Comparison of ENCODE assay signal across 34 cellular contexts in genomic region chr6:135941275-135941674, GRCh38.
A peak's percentile ranks its signal among the peaks of the same experiment; 100 is the strongest.
DNase-seq lines count a peak whose midpoint lies in the region; ATAC-seq, FAIRE-seq and TF ChIP-seq lines count a peak whose summit lies in the region.
"Had no signal": no experiment of that assay in that cellular context is flagged by ENCODE, and none has a peak within 500 bp of the region (broad histone marks: within the 10 kb centered on the region; RNA-seq: fewer than 3 reads in every experiment).

No MANE protein-coding gene starts in this region.

- H3K36me3 ChIP-seq in GM23248 (ENCODE audit: low read depth) = no peaks in the 10 kb centered on the region
- no peaks in the 10 kb centered on the region for H3K36me3 ChIP-seq in astrocyte (ENCODE audit: insufficient read depth, low read length)
- H3K36me3 ChIP-seq in smooth muscle cell (ENCODE audit: low read depth) = no peaks in the 10 kb centered on the region
- H3K36me3 ChIP-seq: gastrocnemius medialis, neutrophil, prostate gland had no signal

- H3K27ac ChIP-seq in GM23248 (no peak overlapping the region), astrocyte (ENCODE audit: low read depth, low read length) (no peak overlapping the region), smooth muscle cell (ENCODE audit: low read depth) (peak overlapping the region; percentile 53)
- H3K27ac ChIP-seq: gastrocnemius medialis, neutrophil, PC-9, prostate gland had no signal

- no peak overlapping the region for H3K4me3 ChIP-seq in GM23248
- no peak overlapping the region for H3K4me3 ChIP-seq in astrocyte (ENCODE audit: insufficient read depth, low read depth, low read length)
- no peak overlapping the region for H3K4me3 ChIP-seq in fibroblast of pulmonary artery (replicated peaks; ENCODE audit: low read depth, low read length)
- H3K4me3 ChIP-seq in smooth muscle cell = no peak overlapping the region
- H3K4me3 ChIP-seq: gastrocnemius medialis, PC-9, prostate gland had no signal

- TF ChIP-seq CTCF in astrocyte (IDR thresholded peaks at IDR 0.05; ENCODE audit: insufficient read depth, low read depth, low read length) (no peak), fibroblast of pulmonary artery (IDR thresholded peaks at IDR 0.05; ENCODE audit: low read length, missing control alignments) (no peak), smooth muscle cell (IDR thresholded peaks at IDR 0.05; ENCODE audit: borderline replicate concordance, insufficient read depth, poor library complexity, severe bottlenecking) (no peak)

- H3K9me3 ChIP-seq in GM23248 (ENCODE audit: low read depth) = no peaks in the 10 kb centered on the region
- H3K9me3 ChIP-seq in astrocyte (ENCODE audit: insufficient read depth, low read depth, low read length) = no peaks in the 10 kb centered on the region
- H3K9me3 ChIP-seq in smooth muscle cell (replicated peaks; ENCODE audit: low read depth) = no peaks in the 10 kb centered on the region
- H3K9me3 ChIP-seq: Caco-2, gastrocnemius medialis, neutrophil, prostate gland had no signal

- H3F3A ChIP-seq in GM23248 (ENCODE audit: insufficient read depth) = peaks cover 14% of the 10 kb centered on the region
- H3F3A ChIP-seq in smooth muscle cell (ENCODE audit: low read depth) = peaks cover 2% of the 10 kb centered on the region

- H3K27ac Mint-ChIP-seq in astrocyte (ENCODE audit: unreplicated experiment) = no peak overlapping the region
- H3K27ac Mint-ChIP-seq in natural killer cell treated with Interleukin-12 subunit alpha and Interleukin-12 subunit beta and Interleukin-15 and Interleukin-18, amount 100 ng/mL, for 72 hours = no peak overlapping the region
- H3K27ac Mint-ChIP-seq: activated CD4-positive, alpha-beta memory T cell treated with anti-CD3 and anti-CD28 coated beads for 36 hours; activated naive CD4-positive, alpha-beta T cell treated with anti-CD3 and anti-CD28 coated beads, Interleukin-2, amount 10 ng/mL, durations not matched to agents 7 days and 5 days; CD14-positive monocyte; stimulated activated effector memory CD8-positive, alpha-beta T cell treated with anti-CD3 and anti-CD28 coated beads, Interleukin-12 subunit alpha, Interleukin-12 subunit beta, amount 100 ng/mL, for 72 hours had no signal

- H2AFZ ChIP-seq in GM23248 (no peak overlapping the region), astrocyte (ENCODE audit: low read depth, low read length) (no peak overlapping the region), smooth muscle cell (ENCODE audit: low read depth) (no peak overlapping the region)
- H2AFZ ChIP-seq: PC-9 had no signal

- H3K79me2 ChIP-seq in GM23248 (ENCODE audit: insufficient read depth) (no peaks in the 10 kb centered on the region; the same call in 1 of the 2 replicates), astrocyte (ENCODE audit: insufficient read depth, low read length) (no peaks in the 10 kb centered on the region), smooth muscle cell (ENCODE audit: low read depth) (peaks cover 3% of the 10 kb centered on the region)

- no peaks in the 10 kb centered on the region for H3K36me3 Mint-ChIP-seq in astrocyte (ENCODE audit: low read depth, unreplicated experiment)
- H3K36me3 Mint-ChIP-seq in natural killer cell treated with Interleukin-12 subunit alpha and Interleukin-12 subunit beta and Interleukin-15 and Interleukin-18, amount 100 ng/mL, for 72 hours = no peaks in the 10 kb centered on the region
- H3K36me3 Mint-ChIP-seq: activated CD4-positive, alpha-beta memory T cell treated with anti-CD3 and anti-CD28 coated beads for 36 hours; activated naive CD4-positive, alpha-beta T cell treated with anti-CD3 and anti-CD28 coated beads, Interleukin-2, amount 10 ng/mL, durations not matched to agents 7 days and 5 days; CD14-positive monocyte; stimulated activated effector memory CD8-positive, alpha-beta T cell treated with anti-CD3 and anti-CD28 coated beads, Interleukin-12 subunit alpha, Interleukin-12 subunit beta, amount 100 ng/mL, for 72 hours had no signal

- H3K9me2 ChIP-seq in GM23248 (ENCODE audit: insufficient read depth) = no peaks in the 10 kb centered on the region

- H3K4me2 ChIP-seq in GM23248 (ENCODE audit: unreplicated experiment) = no peak overlapping the region
- H3K4me2 ChIP-seq in astrocyte (ENCODE audit: low read length) = no peak overlapping the region
- peak overlapping the region; percentile 33 for H3K4me2 ChIP-seq in smooth muscle cell
- H3K4me2 ChIP-seq: PC-9 had no signal

- H3K27me3 ChIP-seq in GM23248 (replicated peaks; ENCODE audit: insufficient read depth) (no peaks in the 10 kb centered on the region), astrocyte (ENCODE audit: insufficient read depth, low read length) (no peaks in the 10 kb centered on the region), smooth muscle cell (ENCODE audit: low read depth) (no peaks in the 10 kb centered on the region)
- H3K27me3 ChIP-seq: gastrocnemius medialis, neutrophil had no signal

- H3K4me3 Mint-ChIP-seq in astrocyte (ENCODE audit: unreplicated experiment) = no peak overlapping the region
- H3K4me3 Mint-ChIP-seq in natural killer cell treated with Interleukin-12 subunit alpha and Interleukin-12 subunit beta and Interleukin-15 and Interleukin-18, amount 100 ng/mL, for 72 hours = no peak overlapping the region
- H3K4me3 Mint-ChIP-seq: activated CD4-positive, alpha-beta memory T cell treated with anti-CD3 and anti-CD28 coated beads for 36 hours; activated naive CD4-positive, alpha-beta T cell treated with anti-CD3 and anti-CD28 coated beads, Interleukin-2, amount 10 ng/mL, durations not matched to agents 7 days and 5 days; CD14-positive monocyte; naive B cell; stimulated activated effector memory CD8-positive, alpha-beta T cell treated with anti-CD3 and anti-CD28 coated beads, Interleukin-12 subunit alpha, Interleukin-12 subunit beta, amount 100 ng/mL, for 72 hours had no signal

- no peaks in the 10 kb centered on the region for H3K9me3 Mint-ChIP-seq in astrocyte (ENCODE audit: unreplicated experiment)
- no peaks in the 10 kb centered on the region for H3K9me3 Mint-ChIP-seq in natural killer cell treated with Interleukin-12 subunit alpha and Interleukin-12 subunit beta and Interleukin-15 and Interleukin-18, amount 100 ng/mL, for 72 hours
- H3K9me3 Mint-ChIP-seq: activated CD4-positive, alpha-beta memory T cell treated with anti-CD3 and anti-CD28 coated beads for 36 hours; activated naive CD4-positive, alpha-beta T cell treated with anti-CD3 and anti-CD28 coated beads, Interleukin-2, amount 10 ng/mL, durations not matched to agents 7 days and 5 days; CD14-positive monocyte; naive B cell; stimulated activated effector memory CD8-positive, alpha-beta T cell treated with anti-CD3 and anti-CD28 coated beads, Interleukin-12 subunit alpha, Interleukin-12 subunit beta, amount 100 ng/mL, for 72 hours had no signal

- H3K4me1 Mint-ChIP-seq in astrocyte (ENCODE audit: low read depth, unreplicated experiment) = peaks cover 9% of the 10 kb centered on the region
- H3K4me1 Mint-ChIP-seq in natural killer cell treated with Interleukin-12 subunit alpha and Interleukin-12 subunit beta and Interleukin-15 and Interleukin-18, amount 100 ng/mL, for 72 hours (ENCODE audit: low read depth in 2 of 2) = no peaks in the 10 kb centered on the region
- H3K4me1 Mint-ChIP-seq: activated naive CD4-positive, alpha-beta T cell treated with anti-CD3 and anti-CD28 coated beads, Interleukin-2, amount 10 ng/mL, durations not matched to agents 7 days and 5 days; stimulated activated effector memory CD8-positive, alpha-beta T cell treated with anti-CD3 and anti-CD28 coated beads, Interleukin-12 subunit alpha, Interleukin-12 subunit beta, amount 100 ng/mL, for 72 hours had no signal

- DNase-seq in GM23248 = peak; percentile 49
- peak; percentile 44 for DNase-seq in astrocyte (ENCODE audit: low read depth)
- peak; percentile 77 for DNase-seq in fibroblast of pulmonary artery (ENCODE audit: low read depth)
- DNase-seq in smooth muscle cell (lab: John Stamatoyannopoulos, UW; ENCODE audit: unreplicated experiment) = no peak
- no peak for DNase-seq in DMS 273 (lab: John Stamatoyannopoulos, UW; ENCODE audit: unreplicated experiment)
- DNase-seq in activated T-cell treated with anti-CD3 and anti-CD28 coated beads, Interleukin-2, amount 50 U/mL, for 1 hour = no peak
- no peak for DNase-seq in natural killer cell treated with Interleukin-12 subunit alpha and Interleukin-12 subunit beta and Interleukin-15 and Interleukin-18, amount 100 ng/mL, for 72 hours (ENCODE audit: low spot score)
- no peak for DNase-seq in KBM-7
- DNase-seq: activated CD4-positive, alpha-beta memory T cell treated with anti-CD3 and anti-CD28 coated beads for 36 hours; activated CD4-positive, CD25-positive, alpha-beta regulatory T cell treated with anti-CD3 and anti-CD28 coated beads, Interleukin-2, amount 50 U/mL, for 72 hours; activated CD8-positive, alpha-beta memory T cell treated with anti-CD3 and anti-CD28 coated beads, Interleukin-2, amount 50 U/mL, for 4 hours; activated naive CD4-positive, alpha-beta T cell treated with anti-CD3 and anti-CD28 coated beads, Interleukin-2, amount 10 ng/mL, durations not matched to agents 7 days and 5 days; amniotic stem cell; Caco-2; effector CD4-positive, alpha-beta T cell; gastrocnemius medialis; midbrain; MM.1S; naive B cell; NCI-H1105 treated with DMSO at 0.1 percent for 48 hours; NCI-H2029; NCI-H526; NK-92 treated with Interleukin-12 subunit alpha and Interleukin-12 subunit beta, amount 100 ng/mL, for 24 hours; PC-9; SHP77; substantia nigra; T-helper 2 cell; trophoblast cell had no signal

- no peak for ATAC-seq in natural killer cell treated with Interleukin-12 subunit alpha and Interleukin-12 subunit beta and Interleukin-15 and Interleukin-18, amount 100 ng/mL, for 72 hours
- ATAC-seq: gastrocnemius medialis; stimulated activated effector memory CD8-positive, alpha-beta T cell treated with anti-CD3 and anti-CD28 coated beads, Interleukin-12 subunit alpha, Interleukin-12 subunit beta, amount 100 ng/mL, for 72 hours had no signal

- in situ Hi-C loops in GM23248 (cut with MboI) (loop anchor here (25.0 kb wide), 1 partner anchor 404 kb away; no protein-coding TSS in a partner anchor), KBM-7 (cut with MboI; ENCODE audit: low pct_unique_long_range_greater_than_20kb, low sequenced_read_pairs) (no loop called here)

- H3K9ac ChIP-seq in GM23248 = no peak overlapping the region
- H3K9ac ChIP-seq in astrocyte (ENCODE audit: low read length) = no peak overlapping the region
- H3K9ac ChIP-seq in smooth muscle cell (ENCODE audit: low read depth) = no peak overlapping the region

- no peaks in the 10 kb centered on the region for H4K20me1 ChIP-seq in GM23248 (ENCODE audit: insufficient read depth)
- H4K20me1 ChIP-seq in astrocyte (ENCODE audit: insufficient read depth, low read length) = no peaks in the 10 kb centered on the region
- no peaks in the 10 kb centered on the region for H4K20me1 ChIP-seq in smooth muscle cell (ENCODE audit: low read depth)

- H3K4me1 ChIP-seq in GM23248 (ENCODE audit: insufficient read depth) = peaks cover 19% of the 10 kb centered on the region
- H3K4me1 ChIP-seq in astrocyte (ENCODE audit: insufficient read depth, low read length) = peaks cover 9% of the 10 kb centered on the region
- peaks cover 6% of the 10 kb centered on the region for H3K4me1 ChIP-seq in smooth muscle cell (ENCODE audit: low read depth)
- H3K4me1 ChIP-seq: Caco-2 had no signal

- no peaks in the 10 kb centered on the region for H3K27me3 Mint-ChIP-seq in astrocyte (ENCODE audit: low read depth, unreplicated experiment)
- H3K27me3 Mint-ChIP-seq in natural killer cell treated with Interleukin-12 subunit alpha and Interleukin-12 subunit beta and Interleukin-15 and Interleukin-18, amount 100 ng/mL, for 72 hours = peaks cover 3 to 7% of the 10 kb centered on the region in 2 donors
- H3K27me3 Mint-ChIP-seq: activated CD4-positive, alpha-beta memory T cell treated with anti-CD3 and anti-CD28 coated beads for 36 hours; activated naive CD4-positive, alpha-beta T cell treated with anti-CD3 and anti-CD28 coated beads, Interleukin-2, amount 10 ng/mL, durations not matched to agents 7 days and 5 days; naive B cell had no signal

- FAIRE-seq in astrocyte (lab: Jason Lieb, UNC) = no peak
- FAIRE-seq: bronchial epithelial cell, colon had no signal

Comparison
In these comparisons a context has a peak if more than half of its experiments do, and no peak if none do; other contexts are left out.
1. DNase-seq: peak in GM23248 (single experiment), astrocyte (single experiment) and fibroblast of pulmonary artery (single experiment); none in smooth muscle cell (single experiment), DMS 273 (single experiment), activated T-cell treated with anti-CD3 and anti-CD28 coated beads, Interleukin-2, amount 50 U/mL, for 1 hour (single experiment), natural killer cell treated with Interleukin-12 subunit alpha and Interleukin-12 subunit beta and Interleukin-15 and Interleukin-18, amount 100 ng/mL, for 72 hours (single experiment) and KBM-7 (single experiment).